ENCODE assay signal across 8 cellular contexts in the genomic region with DNA sequence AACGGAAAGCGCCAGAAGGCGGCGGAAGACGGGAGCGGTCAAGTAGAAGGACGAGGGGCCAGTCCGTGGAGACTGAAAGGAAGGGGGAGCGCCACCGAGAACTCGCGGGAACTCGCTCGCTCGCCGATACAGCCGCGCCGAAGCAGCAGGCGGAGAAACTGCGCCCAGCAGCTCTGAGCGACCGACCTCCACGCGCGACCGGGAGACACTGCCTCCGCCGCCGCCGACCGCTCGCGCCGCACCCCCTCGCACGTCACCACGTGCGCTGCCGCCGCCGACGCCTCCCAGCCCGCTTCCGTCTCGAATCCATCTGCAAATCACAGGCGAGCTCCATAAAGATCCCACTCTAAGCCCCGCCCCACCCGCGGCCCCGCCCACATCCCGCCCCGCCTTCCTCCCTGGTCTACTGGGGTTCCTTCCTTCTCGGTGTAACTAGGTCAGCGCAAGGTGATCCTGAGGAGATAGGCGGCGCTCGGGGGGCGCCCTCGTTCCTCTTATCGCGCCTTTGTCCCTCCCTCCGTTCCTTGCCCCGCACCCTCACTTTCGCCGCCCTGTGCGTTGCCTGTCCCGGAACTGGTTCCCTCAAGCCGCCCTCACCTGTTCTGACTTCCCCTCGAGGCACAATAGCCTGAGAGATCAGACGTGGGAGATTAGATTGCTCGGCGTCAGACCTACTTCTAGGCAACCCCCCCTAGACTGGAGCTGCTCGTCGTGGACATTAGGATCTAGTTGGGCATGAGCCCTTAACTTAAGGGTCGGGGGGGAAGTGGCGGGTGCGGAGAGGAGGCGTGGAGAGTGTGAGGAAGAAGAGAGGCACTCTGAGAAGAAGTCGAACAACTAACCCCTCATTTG. TPM values are rescaled to one million over a fixed set of nuclear protein-coding genes. Genes with fewer than 3 reads are reported as not detected.
DNase-seq lines count a peak whose midpoint lies in the region; ATAC-seq and TF ChIP-seq lines count a peak whose summit lies in the region.

IVNS1ABP (minus strand) TSS at position 210 of the 852 bp plus-strand sequence. CDS start 7,750 bp downstream, outside the sequence.

- TF ChIP-seq CTCF in GM12875 (IDR thresholded peaks at IDR 0.05; ENCODE audit: borderline replicate concordance, insufficient read depth, low read depth, low read length) = peak; percentile 56
- TF ChIP-seq CTCF in type B pancreatic cell (conservative IDR thresholded peaks at IDR 0.05) = no peak

- peak within 1 kb of the TSS; percentile 91 for H3K4me3 Mint-ChIP-seq in type B pancreatic cell

- no peaks in the 10 kb centered on the region for H3K36me3 ChIP-seq in adipocyte (ENCODE audit: control insufficient read depth, insufficient read depth, low read length, severe bottlenecking)

- H3K27me3 Mint-ChIP-seq in type B pancreatic cell = no peaks in the 10 kb centered on the region

- no peaks in the 10 kb centered on the region for H3K9me3 ChIP-seq in adipocyte (ENCODE audit: control insufficient read depth, low read length)

- ATAC-seq in HG02798 (IDR thresholded peaks at IDR 0.05; ENCODE audit: poor library complexity, unreplicated experiment) = peak; percentile 80

- H3K27ac Mint-ChIP-seq in type B pancreatic cell = peak within 1 kb of the TSS; percentile 99

- intact Hi-C loops in cardiac septum (cut with DNase I) = loop anchor here (5.0 to 10.0 kb wide), 5 partner anchors 160 to 355 kb away; partner anchors contain the start of genes SWT1 and TRMT1L

- H3K27me3 ChIP-seq in adipocyte (replicated peaks; ENCODE audit: control insufficient read depth, insufficient read depth, low read length) = no peaks in the 10 kb centered on the region

- H3K9me3 Mint-ChIP-seq in type B pancreatic cell = no peaks in the 10 kb centered on the region

- peak; percentile 86 for DNase-seq in NCI-H1417 treated with DMSO at 0.1 percent for 48 hours (lab: John Stamatoyannopoulos, UW)
- DNase-seq in SW480 (ENCODE audit: low spot score) = peak; percentile 94
- peak; percentile 97 for DNase-seq in adipocyte (ENCODE audit: low read depth)
- DNase-seq in cardiac septum (ENCODE audit: low spot score) = peak; percentile 98
- DNase-seq in pons (ENCODE audit: low spot score) = peak; percentile 93
- peak; percentile 92 for DNase-seq in type B pancreatic cell (ENCODE audit: extremely low spot score, unreplicated experiment)

- peaks cover 4% of the 10 kb centered on the region for H3K36me3 Mint-ChIP-seq in type B pancreatic cell

- H3K4me3 ChIP-seq in GM12875 (ENCODE audit: low read depth, low read length) (peak within 1 kb of the TSS; percentile 85), adipocyte (ENCODE audit: low read length) (peak within 1 kb of the TSS; percentile 98)

- peaks cover 32% of the 10 kb centered on the region for H3K4me1 ChIP-seq in adipocyte (ENCODE audit: control insufficient read depth, insufficient read depth, low read length)

- peaks cover 37% of the 10 kb centered on the region for H3K4me1 Mint-ChIP-seq in type B pancreatic cell (ENCODE audit: unreplicated experiment)

- peak within 1 kb of the TSS; percentile 95 for H3K9ac ChIP-seq in adipocyte (ENCODE audit: low read length)

RNA-seq across cellular contexts. Expression of gene IVNS1ABP, which starts in this region (rescaled TPM):
- total RNA-seq in cardiac septum = 116 TPM
- 63.7 and 98.2 TPM in 2 replicates for total RNA-seq in type B pancreatic cell (ENCODE audit: low replicate concordance)

Comparison
In these comparisons a context has a peak if more than half of its experiments do, and no peak if none do; other contexts are left out.
1. Peak in every context shown above with its lines: DNase-seq, ATAC-seq and H3K4me3 ChIP-seq.